ENCODE assay signal across 23 cellular contexts in the genomic region with DNA sequence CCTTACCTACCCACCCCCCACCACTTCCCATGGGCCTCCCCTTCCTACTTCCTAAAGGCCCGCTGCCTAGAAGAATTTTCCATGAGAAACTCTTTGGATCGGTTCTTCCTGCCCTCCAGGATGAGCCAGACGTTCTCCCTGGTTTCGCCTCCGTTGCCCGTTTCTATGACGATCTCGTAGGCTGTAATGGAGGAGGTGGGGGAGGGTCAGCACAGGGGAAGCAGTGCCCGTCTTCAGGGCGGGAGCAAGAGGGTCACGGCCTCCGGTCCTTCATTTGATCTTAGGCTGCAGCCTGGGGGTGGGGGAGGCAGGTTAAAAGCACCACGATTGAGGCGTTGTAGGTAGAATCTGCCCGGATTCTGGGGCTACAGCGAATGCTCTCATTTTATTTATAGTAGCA.
A peak's percentile ranks its signal among the peaks of the same experiment; 100 is the strongest.
DNase-seq lines count a peak whose midpoint lies in the region; ATAC-seq and TF ChIP-seq lines count a peak whose summit lies in the region.
"Had no signal": no experiment of that assay in that cellular context is flagged by ENCODE, and none has a peak within 500 bp of the region (broad histone marks: within the 10 kb centered on the region; RNA-seq: fewer than 3 reads in every experiment).

No MANE protein-coding gene starts in this region.

- no peaks in the 10 kb centered on the region; a peak in 1 of 5 replicates for H3K9me3 Mint-ChIP-seq in H9
- H3K9me3 Mint-ChIP-seq in stimulated activated effector memory CD8-positive, alpha-beta T cell treated with anti-CD3 and anti-CD28 coated beads, Interleukin-12 subunit alpha, Interleukin-12 subunit beta, amount 100 ng/mL, for 72 hours, result no peaks in the 10 kb centered on the region

- H3K4me3 Mint-ChIP-seq in H9, result peak overlapping the region in 1 of 2 experiments; percentile 40; a peak in 1 of 5 replicates
- H3K4me3 Mint-ChIP-seq in stimulated activated effector memory CD8-positive, alpha-beta T cell treated with anti-CD3 and anti-CD28 coated beads, Interleukin-12 subunit alpha, Interleukin-12 subunit beta, amount 100 ng/mL, for 72 hours, result no peak overlapping the region
- H3K4me3 Mint-ChIP-seq: CD4-positive, alpha-beta T cell had no signal

- no peak overlapping the region for H3T11ph ChIP-seq in H9 (ENCODE audit: low read length)

- H3K18ac ChIP-seq in H9 (ENCODE audit: insufficient read length, low read depth, low read length), result peak overlapping the region; percentile 60

- H3K27me3 ChIP-seq in H9 (ENCODE audit: insufficient read depth, low read length), result no peaks in the 10 kb centered on the region
- peaks cover 3% of the 10 kb centered on the region for H3K27me3 ChIP-seq in prostate gland (replicated peaks; ENCODE audit: insufficient read depth)
- H3K27me3 ChIP-seq: BLaER1 had no signal

- TF ChIP-seq CTCF in H9 (conservative IDR thresholded peaks at IDR 0.05), result no peak
- TF ChIP-seq CTCF in prostate gland (IDR thresholded peaks at IDR 0.05), result no peak

- WGBS in H9 (ENCODE audit: extremely low coverage, insufficient read length, low lambda C conversion rate), result no CpG with 5 or more reads among the region's 16 CpGs
- WGBS in prostate gland, result 39% methylated on average over 16 of the region's 16 CpGs

- H4K91ac ChIP-seq in H9 (ENCODE audit: insufficient read length, low read depth, low read length), result no peak overlapping the region

- no peak overlapping the region for H3K4ac ChIP-seq in H9 (ENCODE audit: low read depth, low read length)

- H3K27me3 Mint-ChIP-seq in H9 (ENCODE audit: low read depth), result peaks cover 5% of the 10 kb centered on the region

- H3K79me2 ChIP-seq in H9 (ENCODE audit: insufficient read depth, low read length), result no peaks in the 10 kb centered on the region

- no peak overlapping the region for H4K8ac ChIP-seq in H9 (replicated peaks; ENCODE audit: insufficient read length, low read depth, low read length)

- no peaks in the 10 kb centered on the region for H3K36me3 ChIP-seq in prostate gland
- H3K36me3 ChIP-seq: BLaER1, HAP-1 had no signal

- H3K27ac ChIP-seq in H9 (ENCODE audit: insufficient read length, low read depth, low read length) (no peak overlapping the region), prostate gland (no peak overlapping the region)
- H3K27ac ChIP-seq: BLaER1, KMS-11 had no signal

- no peak overlapping the region for H4K5ac ChIP-seq in H9 (ENCODE audit: insufficient read length, low read depth, low read length)

- H3K27ac Mint-ChIP-seq in H9, result no peak overlapping the region
- H3K27ac Mint-ChIP-seq in stimulated activated effector memory CD8-positive, alpha-beta T cell treated with anti-CD3 and anti-CD28 coated beads, Interleukin-12 subunit alpha, Interleukin-12 subunit beta, amount 100 ng/mL, for 72 hours, result no peak overlapping the region
- H3K27ac Mint-ChIP-seq: CD4-positive, alpha-beta T cell had no signal

- intact Hi-C loops in head of caudate nucleus (cut with DNase I) (no loop called here), prostate gland (cut with DNase I) (loop anchor here (10.0 kb wide), 1 partner anchor 310 kb away; a partner anchor contains a TSS)

- H2AK5ac ChIP-seq in H9 (ENCODE audit: insufficient read length, low read length), result no peak overlapping the region

- no peak for TF ChIP-seq POLR2A in prostate gland (IDR thresholded peaks at IDR 0.05)

- no peak overlapping the region for H2BK12ac ChIP-seq in H9 (ENCODE audit: insufficient read length, low read depth, low read length)

- no peak for DNase-seq in H9
- peak in 24 of 42 donors; percentile 5 to 60 (median 31) for DNase-seq in head of caudate nucleus
- peak; percentile 57 for DNase-seq in left kidney (ENCODE audit: low read depth, low spot score)
- peak; percentile 3 for DNase-seq in putamen (ENCODE audit: low spot score)
- DNase-seq in RPMI8226, result no peak
- no peak for DNase-seq in prostate gland (ENCODE audit: low spot score)
- no peak for DNase-seq in stimulated activated effector memory CD8-positive, alpha-beta T cell treated with anti-CD3 and anti-CD28 coated beads, Interleukin-12 subunit alpha, Interleukin-12 subunit beta, amount 100 ng/mL, for 72 hours (ENCODE audit: low spot score in 2 of 2)
- DNase-seq: CD4-positive, alpha-beta T cell; COR-L47; DMS 273 treated with DMSO at 0.1 percent for 48 hours; DND-41; IMR-90; NCI-H1092 treated with DMSO at 0.1 percent for 48 hours; NCI-H1436 treated with DMSO at 0.1 percent for 48 hours; NCI-H2029; NCI-H2227 treated with DMSO at 0.1 percent for 48 hours; NCI-H524; NCI-H774; NK-92 treated with Interleukin-12 subunit alpha and Interleukin-12 subunit beta, amount 100 ng/mL, for 24 hours had no signal

- no peak overlapping the region for H3K9ac ChIP-seq in H9 (ENCODE audit: extremely low read depth, insufficient read length, low read length)
- H3K9ac ChIP-seq: BLaER1, KMS-11 had no signal

- ATAC-seq in stimulated activated effector memory CD8-positive, alpha-beta T cell treated with anti-CD3 and anti-CD28 coated beads, Interleukin-12 subunit alpha, Interleukin-12 subunit beta, amount 100 ng/mL, for 72 hours, result no peak
- ATAC-seq: SK-N-SH treated with all-trans-retinoic acid at 6 μM for 48 hours had no signal

- no peak overlapping the region for H3K23ac ChIP-seq in H9 (ENCODE audit: insufficient read length, low read depth, low read length)

- no peak overlapping the region for H2BK5ac ChIP-seq in H9 (ENCODE audit: insufficient read length, low read length)

- H2BK15ac ChIP-seq in H9 (ENCODE audit: low read depth, low read length), result no peak overlapping the region

- no peaks in the 10 kb centered on the region for H3K23me2 ChIP-seq in H9 (ENCODE audit: insufficient read length, low read depth, low read length, poor library complexity, severe bottlenecking)

- no peak overlapping the region for H2AFZ ChIP-seq in H9 (ENCODE audit: low read length)

- H3K14ac ChIP-seq in H9 (ENCODE audit: insufficient read depth, low read length), result peak overlapping the region; percentile 16; the same call in 1 of the 2 replicates

- peaks cover 6% of the 10 kb centered on the region for H3K4me1 ChIP-seq in H9 (ENCODE audit: insufficient read depth, low read length)
- no peaks in the 10 kb centered on the region for H3K4me1 ChIP-seq in prostate gland (replicated peaks)
- H3K4me1 ChIP-seq: BLaER1, HAP-1 had no signal

- H3K36me3 Mint-ChIP-seq in H9 (ENCODE audit: insufficient read depth in 1 of 3, low read depth in 3 of 3), result no peaks in the 10 kb centered on the region; a peak in 1 of 7 replicates
- no peaks in the 10 kb centered on the region for H3K36me3 Mint-ChIP-seq in stimulated activated effector memory CD8-positive, alpha-beta T cell treated with anti-CD3 and anti-CD28 coated beads, Interleukin-12 subunit alpha, Interleukin-12 subunit beta, amount 100 ng/mL, for 72 hours

- H3K4me2 ChIP-seq in H9 (ENCODE audit: insufficient read depth, insufficient read length, low read length), result no peak overlapping the region
- H3K4me2 ChIP-seq: BLaER1, KMS-11 had no signal

- peaks cover 11 to 17% of the 10 kb centered on the region in 2 experiments for H3K4me1 Mint-ChIP-seq in H9
- H3K4me1 Mint-ChIP-seq in stimulated activated effector memory CD8-positive, alpha-beta T cell treated with anti-CD3 and anti-CD28 coated beads, Interleukin-12 subunit alpha, Interleukin-12 subunit beta, amount 100 ng/mL, for 72 hours, result no peaks in the 10 kb centered on the region

- H2BK120ac ChIP-seq in H9 (ENCODE audit: low read depth, low read length, poor library complexity, severe bottlenecking), result no peak overlapping the region

- no peaks in the 10 kb centered on the region for H4K20me1 ChIP-seq in H9 (ENCODE audit: control insufficient read depth, insufficient read depth, insufficient read length)
- H4K20me1 ChIP-seq: BLaER1 had no signal

- H3K9me3 ChIP-seq in H9 (ENCODE audit: control insufficient read depth, low read depth, low read length) (no peaks in the 10 kb centered on the region), prostate gland (no peaks in the 10 kb centered on the region)
- H3K9me3 ChIP-seq: HAP-1 had no signal

- H2BK20ac ChIP-seq in H9 (ENCODE audit: low read depth, low read length, poor library complexity, severe bottlenecking), result no peak overlapping the region

- no peak overlapping the region for H3K4me3 ChIP-seq in prostate gland
- H3K4me3 ChIP-seq: BLaER1, HAP-1 had no signal

- H3K79me1 ChIP-seq in H9 (ENCODE audit: insufficient read depth, low read depth, low read length, poor library complexity, severe bottlenecking), result no peaks in the 10 kb centered on the region

- H3K56ac ChIP-seq in H9 (ENCODE audit: insufficient read length, low read depth, low read length), result no peak overlapping the region

Comparison
In these comparisons a context has a peak if more than half of its experiments do, and no peak if none do; other contexts are left out.
1. DNase-seq: peak in head of caudate nucleus (24 of 42), left kidney (single experiment) and putamen (single experiment); none in H9 (single experiment), RPMI8226 (single experiment), prostate gland (single experiment) and stimulated activated effector memory CD8-positive, alpha-beta T cell treated with anti-CD3 and anti-CD28 coated beads, Interleukin-12 subunit alpha, Interleukin-12 subunit beta, amount 100 ng/mL, for 72 hours (0 of 2).